ENCODE assay signal across 2 cellular contexts in genomic region chr17:33266611-33267010, GRCh38.
TF ChIP-seq lines count a peak whose summit lies in the region.

No MANE protein-coding gene starts in this region.

TF ChIP-seq in SK-N-SH, 30 proteins besides CTCF, POLR2A, EP300 and RAD21 (continued from another document):
- no peak for TF ChIP-seq USF2 (IDR thresholded peaks at IDR 0.05; ENCODE audit: borderline replicate concordance, low read depth, low read length)
- TF ChIP-seq SMC3 (IDR thresholded peaks at IDR 0.05; ENCODE audit: low read depth, low read length) = no peak
- no peak for TF ChIP-seq FOXJ3 (CRISPR knock-in tag; IDR thresholded peaks at IDR 0.05)
- no peak for TF ChIP-seq NRF1 (IDR thresholded peaks at IDR 0.05; ENCODE audit: low read depth, low read length)
- TF ChIP-seq RFX5 (IDR thresholded peaks at IDR 0.05; ENCODE audit: low read length) = no peak
- TF ChIP-seq, protein P1, sequence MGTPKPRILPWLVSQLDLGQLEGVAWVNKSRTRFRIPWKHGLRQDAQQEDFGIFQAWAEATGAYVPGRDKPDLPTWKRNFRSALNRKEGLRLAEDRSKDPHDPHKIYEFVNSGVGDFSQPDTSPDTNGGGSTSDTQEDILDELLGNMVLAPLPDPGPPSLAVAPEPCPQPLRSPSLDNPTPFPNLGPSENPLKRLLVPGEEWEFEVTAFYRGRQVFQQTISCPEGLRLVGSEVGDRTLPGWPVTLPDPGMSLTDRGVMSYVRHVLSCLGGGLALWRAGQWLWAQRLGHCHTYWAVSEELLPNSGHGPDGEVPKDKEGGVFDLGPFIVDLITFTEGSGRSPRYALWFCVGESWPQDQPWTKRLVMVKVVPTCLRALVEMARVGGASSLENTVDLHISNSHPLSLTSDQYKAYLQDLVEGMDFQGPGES (IDR thresholded peaks at IDR 0.05; ENCODE audit: low read depth, low read length) = no peak
- TF ChIP-seq EZH2phosphoT487 (IDR thresholded peaks at IDR 0.05; ENCODE audit: borderline replicate concordance, low read depth) = no peak
- no peak for TF ChIP-seq CHD2 (IDR thresholded peaks at IDR 0.05; ENCODE audit: low read length, partially characterized antibody)

TF ChIP-seq in SK-N-SH treated with all-trans-retinoic acid at 6 μM for 48 hours, 23 proteins besides CTCF, POLR2A, EP300 and RAD21 (continued from another document):
- TF ChIP-seq, protein P2, sequence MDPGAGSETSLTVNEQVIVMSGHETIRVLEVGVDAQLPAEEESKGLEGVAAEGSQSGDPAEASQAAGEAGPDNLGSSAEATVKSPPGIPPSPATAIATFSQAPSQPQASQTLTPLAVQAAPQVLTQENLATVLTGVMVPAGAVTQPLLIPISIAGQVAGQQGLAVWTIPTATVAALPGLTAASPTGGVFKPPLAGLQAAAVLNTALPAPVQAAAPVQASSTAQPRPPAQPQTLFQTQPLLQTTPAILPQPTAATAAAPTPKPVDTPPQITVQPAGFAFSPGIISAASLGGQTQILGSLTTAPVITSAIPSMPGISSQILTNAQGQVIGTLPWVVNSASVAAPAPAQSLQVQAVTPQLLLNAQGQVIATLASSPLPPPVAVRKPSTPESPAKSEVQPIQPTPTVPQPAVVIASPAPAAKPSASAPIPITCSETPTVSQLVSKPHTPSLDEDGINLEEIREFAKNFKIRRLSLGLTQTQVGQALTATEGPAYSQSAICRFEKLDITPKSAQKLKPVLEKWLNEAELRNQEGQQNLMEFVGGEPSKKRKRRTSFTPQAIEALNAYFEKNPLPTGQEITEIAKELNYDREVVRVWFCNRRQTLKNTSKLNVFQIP (CRISPR knock-in tag; IDR thresholded peaks at IDR 0.05; ENCODE audit: borderline replicate concordance, low read depth) = no peak
- TF ChIP-seq, protein P3, sequence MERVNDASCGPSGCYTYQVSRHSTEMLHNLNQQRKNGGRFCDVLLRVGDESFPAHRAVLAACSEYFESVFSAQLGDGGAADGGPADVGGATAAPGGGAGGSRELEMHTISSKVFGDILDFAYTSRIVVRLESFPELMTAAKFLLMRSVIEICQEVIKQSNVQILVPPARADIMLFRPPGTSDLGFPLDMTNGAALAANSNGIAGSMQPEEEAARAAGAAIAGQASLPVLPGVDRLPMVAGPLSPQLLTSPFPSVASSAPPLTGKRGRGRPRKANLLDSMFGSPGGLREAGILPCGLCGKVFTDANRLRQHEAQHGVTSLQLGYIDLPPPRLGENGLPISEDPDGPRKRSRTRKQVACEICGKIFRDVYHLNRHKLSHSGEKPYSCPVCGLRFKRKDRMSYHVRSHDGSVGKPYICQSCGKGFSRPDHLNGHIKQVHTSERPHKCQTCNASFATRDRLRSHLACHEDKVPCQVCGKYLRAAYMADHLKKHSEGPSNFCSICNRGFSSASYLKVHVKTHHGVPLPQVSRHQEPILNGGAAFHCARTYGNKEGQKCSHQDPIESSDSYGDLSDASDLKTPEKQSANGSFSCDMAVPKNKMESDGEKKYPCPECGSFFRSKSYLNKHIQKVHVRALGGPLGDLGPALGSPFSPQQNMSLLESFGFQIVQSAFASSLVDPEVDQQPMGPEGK (CRISPR knock-in tag; IDR thresholded peaks at IDR 0.05; ENCODE audit: borderline replicate concordance) = no peak
- TF ChIP-seq SNAI2 (CRISPR knock-in tag; IDR thresholded peaks at IDR 0.05) = no peak
- no peak for TF ChIP-seq RARB (CRISPR knock-in tag; IDR thresholded peaks at IDR 0.05)
- TF ChIP-seq BACH2 (CRISPR knock-in tag; IDR thresholded peaks at IDR 0.05; ENCODE audit: borderline replicate concordance) = no peak
- TF ChIP-seq GLIS3 (CRISPR knock-in tag; IDR thresholded peaks at IDR 0.05) = no peak
- no peak for TF ChIP-seq CREB5 (CRISPR knock-in tag; IDR thresholded peaks at IDR 0.05; ENCODE audit: low read depth)
- TF ChIP-seq TOX (CRISPR knock-in tag; IDR thresholded peaks at IDR 0.05; ENCODE audit: borderline replicate concordance) = no peak
- no peak for TF ChIP-seq ZFP30 (CRISPR knock-in tag; IDR thresholded peaks at IDR 0.05)
- no peak for TF ChIP-seq TCF4 (CRISPR knock-in tag; IDR thresholded peaks at IDR 0.05; ENCODE audit: borderline replicate concordance)
- TF ChIP-seq OSR1 (CRISPR knock-in tag; IDR thresholded peaks at IDR 0.05) = no peak
- TF ChIP-seq CSRNP3 (CRISPR knock-in tag; IDR thresholded peaks at IDR 0.05) = no peak
- no peak for TF ChIP-seq ESRRG (CRISPR knock-in tag; IDR thresholded peaks at IDR 0.05)
- TF ChIP-seq PPARA (CRISPR knock-in tag; IDR thresholded peaks at IDR 0.05; ENCODE audit: borderline replicate concordance) = no peak
